ENCODE assay signal across 19 cellular contexts in the genomic region with DNA sequence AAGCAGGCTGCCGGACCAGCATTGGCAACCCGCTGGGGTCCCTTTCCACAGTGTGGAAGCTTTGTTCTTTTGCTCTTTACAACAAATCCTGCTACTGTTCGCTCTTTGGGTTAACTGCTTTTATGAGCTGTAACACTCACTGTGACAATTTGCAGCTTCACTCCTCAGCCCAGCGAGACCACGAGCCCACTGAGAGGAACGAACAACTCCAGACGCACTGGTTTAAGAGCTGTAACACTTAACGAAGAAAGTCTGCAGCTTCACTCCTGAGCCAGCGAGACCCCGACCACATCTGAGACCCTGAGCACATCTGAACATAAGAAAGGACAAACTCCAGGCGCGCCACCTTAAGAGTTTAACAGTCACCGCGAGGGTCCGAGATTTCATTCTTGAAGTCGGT. TPM values are rescaled to one million over a fixed set of nuclear protein-coding genes. Genes with fewer than 3 reads are reported as not detected.
DNase-seq lines count a peak whose midpoint lies in the region; ATAC-seq, FAIRE-seq and TF ChIP-seq lines count a peak whose summit lies in the region.
"Had no signal": no experiment of that assay in that cellular context is flagged by ENCODE, and none has a peak within 500 bp of the region (broad histone marks: within the 10 kb centered on the region; RNA-seq: fewer than 3 reads in every experiment).

No MANE protein-coding gene starts in this region.

- H3K4ac ChIP-seq in neuronal stem cell (ENCODE audit: low read length) = no peak overlapping the region

- intact Hi-C loops in K562 (cut with micrococcal nuclease) (loop anchor here (10.0 kb wide), 1 partner anchor 294 kb away; no protein-coding TSS in a partner anchor), upper lobe of right lung (cut with DNase I) (no loop called here)

- no peak overlapping the region for H2BK120ac ChIP-seq in neuronal stem cell (ENCODE audit: low read depth, low read length)

- TSS peak; percentile 92 for BruUV-seq in K562 (replicated peaks; lab: Mats Ljungman, UMichigan)

- CTCF ChIA-PET in K562 (lab: Yijun Ruan, JAX; ENCODE audit: low intra/inter-chr PET ratio) = interaction anchor here (0.6 to 0.7 kb wide), 2 partner anchors 211 to 639 kb away, joined by 3 to 4 read pairs; no protein-coding TSS in a partner anchor

- H2AFZ ChIP-seq in GM23338 = peak overlapping the region; percentile 74; the same call in 1 of the 2 replicates
- H2AFZ ChIP-seq in K562 (ENCODE audit: low read depth, low read length) = peak overlapping the region; percentile 44; the same call in 1 of the 2 replicates
- H2AFZ ChIP-seq in neuronal stem cell (ENCODE audit: low read length) = peak overlapping the region; percentile 57

- TF ChIP-seq POLR2A in K562 (conservative IDR thresholded peaks at IDR 0.05) = no peak

- no peaks in the 10 kb centered on the region for H3K79me2 ChIP-seq in GM23338 (replicated peaks; ENCODE audit: insufficient read depth)
- no peaks in the 10 kb centered on the region for H3K79me2 ChIP-seq in K562 (ENCODE audit: control insufficient read depth, insufficient read depth, low read length)

- no peak overlapping the region for H4K8ac ChIP-seq in neuronal stem cell (ENCODE audit: low read depth, low read length)

- H2AK5ac ChIP-seq in neuronal stem cell (ENCODE audit: low read depth, low read length) = no peak overlapping the region

- in situ Hi-C loops in K562 (cut with MboI) = no loop called here

- H3K9me2 ChIP-seq in GM23338 (ENCODE audit: insufficient read depth) = no peaks in the 10 kb centered on the region

- H3K79me1 ChIP-seq in neuronal stem cell (ENCODE audit: low read depth, low read length) = no peaks in the 10 kb centered on the region

- H3K14ac ChIP-seq in neuronal stem cell (ENCODE audit: low read length) = no peak overlapping the region

- H3K4me1 ChIP-seq in GM23338 (ENCODE audit: insufficient read depth) = no peaks in the 10 kb centered on the region; the same call in 1 of the 2 replicates
- H3K4me1 ChIP-seq in K562 (replicated peaks in 1 of 2; ENCODE audit: control insufficient read depth in 2 of 2, insufficient read depth in 2 of 2, low read length in 2 of 2) = no peaks in the 10 kb centered on the region; a peak in 1 of 5 replicates
- peaks cover 0 to 1% of the 10 kb centered on the region in 2 donors for H3K4me1 ChIP-seq in neuronal stem cell (ENCODE audit: control insufficient read depth in 2 of 2, insufficient read depth in 1 of 2, low read depth in 1 of 2, low read length in 2 of 2)
- H3K4me1 ChIP-seq in upper lobe of right lung = no peaks in the 10 kb centered on the region

- no peak for TF ChIP-seq RAD21 in K562 (CRISPR knock-in tag; conservative IDR thresholded peaks at IDR 0.05 in 1 of 2, IDR thresholded peaks at IDR 0.05 in 1 of 2)

- no peak overlapping the region for H3K27ac ChIP-seq in GM23338 (ENCODE audit: low read depth)
- H3K27ac ChIP-seq in K562 (ENCODE audit: extremely low read depth, low read depth, low read length) = no peak overlapping the region
- no peak overlapping the region for H3K27ac ChIP-seq in neuronal stem cell (replicated peaks; ENCODE audit: low read length)
- H3K27ac ChIP-seq in upper lobe of right lung = no peak overlapping the region
- H3K27ac ChIP-seq: BLaER1 treated with 17β-estradiol and CSF1 and Interleukin-3, amounts not matched to agents 10 nM and 100 nM had no signal

- no peaks in the 10 kb centered on the region for H3K4me1 Mint-ChIP-seq in GM23338
- H3K4me1 Mint-ChIP-seq: B cell, IgD-negative memory B cell had no signal

- no peak for TF ChIP-seq EP300 in K562 (IDR thresholded peaks at IDR 0.05; ENCODE audit: low read length)

- no peak overlapping the region for H3K18ac ChIP-seq in neuronal stem cell (ENCODE audit: low read length)

- no peak overlapping the region for H3K27ac Mint-ChIP-seq in GM23338
- H3K27ac Mint-ChIP-seq: B cell; CD8-positive, alpha-beta T cell; HFFc6 had no signal

- no peaks in the 10 kb centered on the region for H3K36me3 ChIP-seq in GM23338 (ENCODE audit: insufficient read depth)
- no peaks in the 10 kb centered on the region for H3K36me3 ChIP-seq in K562 (ENCODE audit: control insufficient read depth, insufficient read depth, low read length)
- H3K36me3 ChIP-seq in neuronal stem cell (replicated peaks in 1 of 2; ENCODE audit: control insufficient read depth in 2 of 2, insufficient read depth in 2 of 2, low read length in 2 of 2) = no peaks in the 10 kb centered on the region
- H3K36me3 ChIP-seq in upper lobe of right lung = no peaks in the 10 kb centered on the region
- H3K36me3 ChIP-seq: BLaER1 treated with 17β-estradiol and CSF1 and Interleukin-3, amounts not matched to agents 10 nM and 100 nM had no signal

- 67% methylated on average over 15 of the region's 16 CpGs for WGBS in K562 (ENCODE audit: insufficient coverage, low coverage, missing lambda C conversion rate)
- no CpG with 5 or more reads among the region's 16 CpGs for WGBS in neuronal stem cell (ENCODE audit: extremely low coverage in 2 of 2, insufficient read length in 2 of 2, insufficient replicate concordance in 1 of 2), 2 donors

- no peaks in the 10 kb centered on the region for H3K9me1 ChIP-seq in K562 (ENCODE audit: control insufficient read depth, insufficient read depth, low read length)

- no peak overlapping the region for H3K4me3 Mint-ChIP-seq in GM23338
- H3K4me3 Mint-ChIP-seq: B cell; CD8-positive, alpha-beta T cell; HFFc6; IgD-negative memory B cell had no signal

- no peak overlapping the region for H3K23ac ChIP-seq in neuronal stem cell (ENCODE audit: low read depth, low read length, poor library complexity)

- H3K9ac ChIP-seq in K562 (ENCODE audit: insufficient read depth in 1 of 2, low read depth in 2 of 2, low read length in 2 of 2) (no peak overlapping the region), neuronal stem cell (ENCODE audit: low read depth, low read length, poor library complexity) (no peak overlapping the region)
- H3K9ac ChIP-seq: BLaER1 treated with 17β-estradiol and CSF1 and Interleukin-3, amounts not matched to agents 10 nM and 100 nM had no signal

- no peak overlapping the region for H2BK5ac ChIP-seq in neuronal stem cell (ENCODE audit: low read length)

- H3K4me2 ChIP-seq in GM23338 (no peak overlapping the region), K562 (ENCODE audit: insufficient read depth, low read length) (no peak overlapping the region), neuronal stem cell (ENCODE audit: insufficient read depth, low read length, poor library complexity, severe bottlenecking) (no peak overlapping the region)
- H3K4me2 ChIP-seq: BLaER1 treated with 17β-estradiol and CSF1 and Interleukin-3, amounts not matched to agents 10 nM and 100 nM had no signal

- peaks cover 6% of the 10 kb centered on the region; the same call in 2 of the 3 replicates for H3K36me3 Mint-ChIP-seq in GM23338 (ENCODE audit: low read depth)
- H3K36me3 Mint-ChIP-seq: CD8-positive, alpha-beta T cell; IgD-negative memory B cell had no signal

- ATAC-seq in GM23338 = no peak
- no peak for ATAC-seq in K562
- ATAC-seq in upper lobe of right lung = no peak
- ATAC-seq in HG03139 (IDR thresholded peaks at IDR 0.05; ENCODE audit: unreplicated experiment) = no peak
- ATAC-seq: CD8-positive, alpha-beta T cell; GM12878; HCT116 had no signal

- peaks cover 14% of the 10 kb centered on the region for H3K9me3 Mint-ChIP-seq in GM23338
- H3K9me3 Mint-ChIP-seq: CD8-positive, alpha-beta T cell; HFFc6; IgD-negative memory B cell had no signal

- H4K91ac ChIP-seq in neuronal stem cell (ENCODE audit: low read depth, low read length, poor library complexity) = no peak overlapping the region

- no peaks in the 10 kb centered on the region for H4K20me1 ChIP-seq in GM23338 (replicated peaks; ENCODE audit: insufficient read depth)
- no peaks in the 10 kb centered on the region for H4K20me1 ChIP-seq in K562 (replicated peaks; ENCODE audit: control insufficient read depth, insufficient read depth, low read length)
- H4K20me1 ChIP-seq: BLaER1 treated with 17β-estradiol and CSF1 and Interleukin-3, amounts not matched to agents 10 nM and 100 nM had no signal

- H2BK12ac ChIP-seq in neuronal stem cell (ENCODE audit: low read length) = no peak overlapping the region

- no peak overlapping the region for H2BK15ac ChIP-seq in neuronal stem cell (ENCODE audit: low read length)

- H3K27me3 Mint-ChIP-seq in GM23338 (ENCODE audit: insufficient read depth, low read depth, poor library complexity) = no peaks in the 10 kb centered on the region
- H3K27me3 Mint-ChIP-seq: B cell, IgD-negative memory B cell had no signal

- POLR2A ChIA-PET in K562 (lab: Yijun Ruan, JAX) = interaction anchor here (1.0 kb wide), 1 partner anchor 9 kb away, joined by 3 read pairs; no protein-coding TSS in a partner anchor

- H3F3A ChIP-seq in GM23338 (replicated peaks; ENCODE audit: low read depth) = peaks cover 3% of the 10 kb centered on the region

- FAIRE-seq in K562 (lab: Jason Lieb, UNC) = no peak
- FAIRE-seq: GM12878, H54, HTR-8/SVneo had no signal

- no peak overlapping the region for H3K4me3 ChIP-seq in GM23338
- no peak overlapping the region for H3K4me3 ChIP-seq in K562
- H3K4me3 ChIP-seq in neuronal stem cell (ENCODE audit: low read length in 2 of 2) = no peak overlapping the region
- no peak overlapping the region for H3K4me3 ChIP-seq in upper lobe of right lung
- H3K4me3 ChIP-seq: BLaER1 treated with 17β-estradiol and CSF1 and Interleukin-3, amounts not matched to agents 10 nM and 100 nM; GM12878 had no signal

- H3K27me3 ChIP-seq in GM23338 (ENCODE audit: insufficient read depth) (no peaks in the 10 kb centered on the region), K562 (ENCODE audit: control insufficient read depth in 2 of 2, insufficient read depth in 2 of 2, low read length in 2 of 2) (no peaks in the 10 kb centered on the region; a peak in 1 of 5 replicates), neuronal stem cell (ENCODE audit: control insufficient read depth in 3 of 3, insufficient read depth in 3 of 3, low read depth in 1 of 3, low read length in 3 of 3) (no peaks in the 10 kb centered on the region), upper lobe of right lung (no peaks in the 10 kb centered on the region)
- H3K27me3 ChIP-seq: BLaER1 treated with 17β-estradiol and CSF1 and Interleukin-3, amounts not matched to agents 10 nM and 100 nM had no signal

- no peak for DNase-seq in GM23338 (ENCODE audit: low spot score)
- DNase-seq in K562 (ENCODE audit: extremely low read depth in 1 of 4, low spot score in 3 of 4) = no peak
- no peak for DNase-seq in neuronal stem cell (ENCODE audit: low spot score)
- DNase-seq in upper lobe of right lung = peak; percentile 25
- DNase-seq in NCI-H1092 treated with DMSO at 0.1 percent for 48 hours (lab: John Stamatoyannopoulos, UW) = no peak
- DNase-seq: Calu3; CD8-positive, alpha-beta T cell; DMS79 treated with DMSO at 0.1 percent for 48 hours; GF-D8; HFFc6 had no signal

- TF ChIP-seq CTCF in GM23338 (conservative IDR thresholded peaks at IDR 0.05; ENCODE audit: low read depth in 2 of 2) = no peak
- no peak for TF ChIP-seq CTCF in K562 (IDR thresholded peaks at IDR 0.05 in 2 of 3, conservative IDR thresholded peaks at IDR 0.05 in 1 of 3; ENCODE audit: insufficient read depth in 2 of 3, low read depth in 1 of 3, low read length in 3 of 3)
- no peak for TF ChIP-seq CTCF in upper lobe of right lung (IDR thresholded peaks at IDR 0.05)

- H3K9me3 ChIP-seq in K562 (replicated peaks; ENCODE audit: control insufficient read depth, insufficient read depth, low read depth, low read length) (no peaks in the 10 kb centered on the region; the same call in 1 of the 2 replicates), neuronal stem cell (replicated peaks in 1 of 2; ENCODE audit: control insufficient read depth in 2 of 2, insufficient read depth in 1 of 2, low read depth in 1 of 2, low read length in 2 of 2) (no peaks in the 10 kb centered on the region), upper lobe of right lung (no peaks in the 10 kb centered on the region)

RNA-seq across cellular contexts. Expression of a gene that starts 10.7 kb away (rescaled TPM):
- 0.35 and 0.39 TPM in 2 replicates for total RNA-seq in GM23338 (2014; rRNA removed; shearing (Covaris generic))
- polyA plus RNA-seq in GM23338 (2016; fragmentation: Nextera tagmentation; extraction: Ambion mirVana) (0.10 TPM in 1 of 2 replicates, not detected in the other), K562 (2011; rRNA removed) (0.27 and 0.47 TPM in 2 replicates), K562 (2014; fragmentation: Illumina TruSeq; extraction: Trizol) (0.28 and 0.33 TPM in 2 replicates), K562 (2014; fragmentation: Nextera tagmentation; extraction: Ambion mirVana) (under 1 TPM in 1 of 2 experiments, not detected in 1; 0.04 TPM), K562 (2014; rRNA removed) (0.19 and 0.20 TPM in 2 replicates)
- total RNA-seq in K562 (2011; cell fraction: chromatin; rRNA removed; ENCODE audit: low replicate concordance) = 0.65 and 1.2 TPM in 2 replicates
- total RNA-seq in K562 (2011; cell fraction: nucleolus; rRNA removed) = 0.83 and 0.92 TPM in 2 replicates
- 0.88 and 1.1 TPM in 2 replicates for total RNA-seq in K562 (2011; cell fraction: nucleoplasm; rRNA removed)
- total RNA-seq in K562 (2014; rRNA removed) (0.20 and 0.45 TPM in 2 replicates), K562 (2014; rRNA removed; fragmentation: Illumina TruSeq; extraction: Trizol) (0.22 and 0.45 TPM in 2 replicates), K562 (2015; rRNA removed; fragmentation: Illumina TruSeq; extraction: Trizol) (0.04 TPM in 1 of 2 replicates, not detected in the other), K562 (2021) (0.47 and 0.49 TPM in 2 replicates), upper lobe of right lung (1.2 TPM)
- polyA plus RNA-seq in K562 (2011; cell fraction: cytosol; rRNA removed) = 0.25 and 0.36 TPM in 2 replicates
- polyA plus RNA-seq in K562 (2011; cell fraction: nucleus; rRNA removed) = 0.17 and 0.21 TPM in 2 replicates
- 0.07 TPM in 2 replicates for polyA plus RNA-seq in K562 (2012)
- 0.39 and 0.77 TPM in 2 replicates for polyA minus RNA-seq in K562 (2011; rRNA and poly(A)+ RNA removed)
- 0.38 and 0.64 TPM in 2 replicates for polyA minus RNA-seq in K562 (2011; cell fraction: cytosol; rRNA and poly(A)+ RNA removed)
- 0.22 and 0.27 TPM in 2 replicates for polyA minus RNA-seq in K562 (2011; cell fraction: nucleus; rRNA and poly(A)+ RNA removed)
- 0.01 TPM for polyA plus RNA-seq in neuronal stem cell (2013, experiment 1 of 2)
- 0.04 TPM for polyA plus RNA-seq in neuronal stem cell (2013, experiment 2 of 2)
- total RNA-seq: A172, Calu3, HFFc6 had no signal
- polyA plus RNA-seq: IgD-negative memory B cell had no signal
